Comparison of ENCODE assay signal across 12 cellular contexts in genomic region chr10:46033602-46034011, GRCh38. TPM values are rescaled to one million over a fixed set of nuclear protein-coding genes. Genes with fewer than 3 reads are reported as not detected.
DNase-seq lines count a peak whose midpoint lies in the region; ATAC-seq and TF ChIP-seq lines count a peak whose summit lies in the region.
"Had no signal": no experiment of that assay in that cellular context is flagged by ENCODE, and none has a peak within 500 bp of the region (broad histone marks: within the 10 kb centered on the region; RNA-seq: fewer than 3 reads in every experiment).

No MANE protein-coding gene starts in this region.

- no peak overlapping the region for H3K27ac ChIP-seq in Karpas-422 (ENCODE audit: low read length)

- in situ Hi-C loops in astrocyte of the cerebellum (cut with HindIII; ENCODE audit: low sequenced_read_pairs), result no loop called here

- H3K27ac Mint-ChIP-seq in stimulated activated memory B cell treated with anti-CD40 and anti-IgM and Interleukin-4, amounts not matched to agents 10 μg/mL and 1 μg/mL and 100 μg/mL, for 72 hours, result no peak overlapping the region
- H3K27ac Mint-ChIP-seq in natural killer cell, result no peak overlapping the region
- H3K27ac Mint-ChIP-seq: T-helper 1 cell treated with Interleukin-12 subunit alpha and Interleukin-12 subunit beta and Interleukin-4 antibody, amounts not matched to agents 30 μg/mL and 1 μg/mL, for 36 hours had no signal

- TF ChIP-seq CTCF in astrocyte of the cerebellum (IDR thresholded peaks at IDR 0.05; ENCODE audit: low read depth, low read length, missing control alignments) (no peak), kidney epithelial cell (IDR thresholded peaks at IDR 0.05; ENCODE audit: insufficient read depth, low read length, poor library complexity, severe bottlenecking) (no peak), natural killer cell (IDR thresholded peaks at IDR 0.05) (no peak)

- H3K9me3 ChIP-seq in Karpas-422 (ENCODE audit: low read length), result no peaks in the 10 kb centered on the region

- no peak overlapping the region for H3K4me2 ChIP-seq in Karpas-422 (ENCODE audit: low read depth, low read length, poor library complexity, severe bottlenecking)

- H3K27me3 Mint-ChIP-seq in stimulated activated memory B cell treated with anti-CD40 and anti-IgM and Interleukin-4, amounts not matched to agents 10 μg/mL and 1 μg/mL and 100 μg/mL, for 72 hours, result peaks cover 17% of the 10 kb centered on the region
- peaks cover 8 to 11% of the 10 kb centered on the region in 2 donors for H3K27me3 Mint-ChIP-seq in natural killer cell (ENCODE audit: low read depth in 2 of 2)

- H3K27me3 ChIP-seq in Karpas-422 (ENCODE audit: low read length), result no peaks in the 10 kb centered on the region
- no peaks in the 10 kb centered on the region for H3K27me3 ChIP-seq in kidney epithelial cell (ENCODE audit: control insufficient read depth, insufficient read depth, low read length)

- peak; percentile 87 for DNase-seq in AG20443 (ENCODE audit: low spot score)
- no peak for DNase-seq in Karpas-422
- peak; percentile 57 for DNase-seq in astrocyte of the cerebellum (ENCODE audit: low read depth)
- DNase-seq in kidney epithelial cell (ENCODE audit: low read depth), result peak; percentile 61
- DNase-seq in activated CD4-positive, alpha-beta T cell treated with anti-CD3 and anti-CD28 coated beads, Interleukin-2, amount 50 U/mL, for 48 hours, result no peak
- no peak for DNase-seq in natural killer cell
- DNase-seq: activated T-cell treated with anti-CD3 and anti-CD28 coated beads, Interleukin-2, amount 50 U/mL, for 48 hours; NCI-H1694; stimulated activated CD4-positive, alpha-beta T cell treated with anti-CD3 and anti-CD28 coated beads, Interleukin-2, amount 100 ng/mL, for 48 hours had no signal

- H3K36me3 ChIP-seq in Karpas-422 (ENCODE audit: insufficient read depth, low read length) (no peaks in the 10 kb centered on the region), kidney epithelial cell (ENCODE audit: control insufficient read depth, insufficient read depth, low read length) (no peaks in the 10 kb centered on the region)

- no peaks in the 10 kb centered on the region for H3K36me3 Mint-ChIP-seq in stimulated activated memory B cell treated with anti-CD40 and anti-IgM and Interleukin-4, amounts not matched to agents 10 μg/mL and 1 μg/mL and 100 μg/mL, for 72 hours
- no peaks in the 10 kb centered on the region for H3K36me3 Mint-ChIP-seq in natural killer cell

- H3K9me2 ChIP-seq in Karpas-422 (replicated peaks; ENCODE audit: insufficient read depth, low read length), result no peaks in the 10 kb centered on the region

- no peaks in the 10 kb centered on the region for H3K9me3 Mint-ChIP-seq in stimulated activated memory B cell treated with anti-CD40 and anti-IgM and Interleukin-4, amounts not matched to agents 10 μg/mL and 1 μg/mL and 100 μg/mL, for 72 hours
- H3K9me3 Mint-ChIP-seq in natural killer cell, result no peaks in the 10 kb centered on the region
- H3K9me3 Mint-ChIP-seq: T-helper 1 cell treated with Interleukin-12 subunit alpha and Interleukin-12 subunit beta and Interleukin-4 antibody, amounts not matched to agents 30 μg/mL and 1 μg/mL, for 36 hours had no signal

- intact Hi-C loops in natural killer cell (cut with micrococcal nuclease), result no loop called here

- H3K4me1 ChIP-seq in Karpas-422 (ENCODE audit: low read length), result peaks cover 24% of the 10 kb centered on the region

- H4K20me1 ChIP-seq in Karpas-422 (ENCODE audit: insufficient read depth, low read depth, low read length), result peaks cover 9% of the 10 kb centered on the region; the same call in 1 of the 2 replicates

- H3K4me1 Mint-ChIP-seq in stimulated activated memory B cell treated with anti-CD40 and anti-IgM and Interleukin-4, amounts not matched to agents 10 μg/mL and 1 μg/mL and 100 μg/mL, for 72 hours, result peaks cover 19% of the 10 kb centered on the region
- peaks cover 18 to 26% of the 10 kb centered on the region in 2 donors for H3K4me1 Mint-ChIP-seq in natural killer cell

- H3K79me2 ChIP-seq in Karpas-422 (ENCODE audit: low read length), result peaks cover 17% of the 10 kb centered on the region

- no peak for ATAC-seq in stimulated activated memory B cell treated with anti-CD40 and anti-IgM and Interleukin-4, amounts not matched to agents 10 μg/mL and 1 μg/mL and 100 μg/mL, for 72 hours
- ATAC-seq in natural killer cell, result no peak
- ATAC-seq in HG02981 (IDR thresholded peaks at IDR 0.05; ENCODE audit: unreplicated experiment), result no peak

- no peak overlapping the region for H3K4me3 Mint-ChIP-seq in stimulated activated memory B cell treated with anti-CD40 and anti-IgM and Interleukin-4, amounts not matched to agents 10 μg/mL and 1 μg/mL and 100 μg/mL, for 72 hours
- H3K4me3 Mint-ChIP-seq in natural killer cell, result no peak overlapping the region
- H3K4me3 Mint-ChIP-seq: T-helper 1 cell treated with Interleukin-12 subunit alpha and Interleukin-12 subunit beta and Interleukin-4 antibody, amounts not matched to agents 30 μg/mL and 1 μg/mL, for 36 hours had no signal

- 0 out of 2 replicates have a peak overlapping the region, but pooled peaks have one; percentile 34 for H2AFZ ChIP-seq in Karpas-422 (ENCODE audit: low read length)

- H3K9ac ChIP-seq in Karpas-422 (ENCODE audit: low read length), result no peak overlapping the region

- no peak overlapping the region for H3K4me3 ChIP-seq in Karpas-422 (ENCODE audit: low read length)
- no peak overlapping the region for H3K4me3 ChIP-seq in astrocyte of the cerebellum (ENCODE audit: low read depth, low read length)
- no peak overlapping the region for H3K4me3 ChIP-seq in kidney epithelial cell (ENCODE audit: low read depth, low read length)

RNA-seq across cellular contexts. Expression of gene NCOA4, which starts 3.2 kb away (rescaled TPM):
- total RNA-seq in Karpas-422 (2014; rRNA removed; shearing (Covaris generic); ENCODE audit: low replicate concordance), result 81.1 and 116 TPM in 2 replicates
- total RNA-seq in kidney epithelial cell, result 123 and 131 TPM in 2 replicates
- total RNA-seq in natural killer cell, result 100 to 1,000 TPM in 2 of 3 donors, 10 to 100 TPM in 1; 88.4 to 104 (median 103) TPM

RNA-seq across cellular contexts. Expression of gene MSMB, which starts 12.5 kb away (rescaled TPM):
- not detected in 2 replicates for total RNA-seq in Karpas-422 (2014; rRNA removed; shearing (Covaris generic); ENCODE audit: low replicate concordance)
- not detected in 2 replicates for total RNA-seq in kidney epithelial cell
- not detected for total RNA-seq in natural killer cell

Comparison
In these comparisons a context has a peak if more than half of its experiments do, and no peak if none do; other contexts are left out.
1. DNase-seq: peak in AG20443 (single experiment), astrocyte of the cerebellum (single experiment) and kidney epithelial cell (single experiment); none in Karpas-422 (single experiment), activated CD4-positive, alpha-beta T cell treated with anti-CD3 and anti-CD28 coated beads, Interleukin-2, amount 50 U/mL, for 48 hours (0 of 2) and natural killer cell (single experiment).